1 cellular context compared by ENCODE assay signal in genomic region chr20:61886721-61887658, GRCh38.
TF ChIP-seq lines count a peak whose summit lies in the region.

No MANE protein-coding gene starts in this region.

TF ChIP-seq in HEK293, 187 proteins besides CTCF, POLR2A, EP300 and RAD21 (continued from another document):
- peak; percentile 78 for TF ChIP-seq ZNF654 (tag by site-specific recombination; IDR thresholded peaks at IDR 0.05; ENCODE audit: low read depth)
- no peak for TF ChIP-seq ZNF155 (tag by site-specific recombination; IDR thresholded peaks at IDR 0.05)
